ENCODE assay signal across 23 cellular contexts in the genomic region with DNA sequence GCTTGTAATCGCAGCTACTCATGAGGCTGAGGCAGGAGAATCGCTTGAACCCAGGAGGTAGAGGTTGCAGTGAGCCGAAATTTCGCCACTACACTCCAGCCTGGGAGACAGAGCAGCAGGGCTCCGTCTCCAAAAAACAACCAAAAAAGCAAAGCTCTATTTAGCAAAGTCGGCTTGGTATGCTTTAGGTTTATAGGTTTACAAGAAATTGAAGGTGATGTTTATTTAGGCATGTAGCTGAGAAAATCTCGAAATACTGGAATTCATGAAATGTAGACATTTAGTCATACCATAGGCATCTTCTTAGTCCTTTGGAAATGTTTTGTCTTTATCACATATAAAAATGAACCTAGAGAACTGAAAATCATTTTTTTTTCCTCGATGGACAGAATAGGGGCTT.
DNase-seq lines count a peak whose midpoint lies in the region; ATAC-seq and TF ChIP-seq lines count a peak whose summit lies in the region.
"Had no signal": no experiment of that assay in that cellular context is flagged by ENCODE, and none has a peak within 500 bp of the region (broad histone marks: within the 10 kb centered on the region; RNA-seq: fewer than 3 reads in every experiment).

No MANE protein-coding gene starts in this region.

- H3K9me3 Mint-ChIP-seq in CD4-positive, alpha-beta memory T cell, result peaks cover 0 to 6% (median 2%) of the 10 kb centered on the region in 8 donors

- peak overlapping the region; percentile 6 for H3K4me2 ChIP-seq in GM23248 (ENCODE audit: unreplicated experiment)

- H3K4me3 ChIP-seq in GM23248 (no peak overlapping the region), adipocyte (ENCODE audit: low read length) (no peak overlapping the region), fibroblast of pulmonary artery (replicated peaks; ENCODE audit: low read depth, low read length) (no peak overlapping the region)
- no peak overlapping the region for H3K4me3 ChIP-seq in CD4-positive, alpha-beta memory T cell (ENCODE audit: low read length in 2 of 2)
- H3K4me3 ChIP-seq: esophagus muscularis mucosa, prostate gland, spleen, thoracic aorta had no signal

- H3K27me3 Mint-ChIP-seq in CD4-positive, alpha-beta memory T cell, result no peaks in the 10 kb centered on the region
- H3K27me3 Mint-ChIP-seq: activated naive CD4-positive, alpha-beta T cell treated with anti-CD3 and anti-CD28 coated beads, Interleukin-2, amount 50 U/mL, for 24 hours; memory B cell had no signal

- H3K4me3 Mint-ChIP-seq in CD4-positive, alpha-beta memory T cell, result no peak overlapping the region
- H3K4me3 Mint-ChIP-seq: activated CD8-positive, alpha-beta T cell treated with anti-CD3 and anti-CD28 coated beads, Interleukin-2, amount 10 ng/mL, durations not matched to agents 7 days and 5 days; activated naive CD4-positive, alpha-beta T cell treated with anti-CD3 and anti-CD28 coated beads, Interleukin-2, amount 50 U/mL, for 24 hours; activated T-cell treated with anti-CD3 and anti-CD28 coated beads, Interleukin-2, amount 50 U/mL, for 72 hours; memory B cell; natural killer cell; T-helper 1 cell treated with Interleukin-12 subunit alpha and Interleukin-12 subunit beta and Interleukin-4 antibody, amounts not matched to agents 30 μg/mL and 1 μg/mL, for 36 hours had no signal

- peak; percentile 43 for DNase-seq in A172 (ENCODE audit: low spot score)
- DNase-seq in GM23248, result peak; percentile 66
- DNase-seq in adipocyte (ENCODE audit: low read depth), result peak; percentile 72
- DNase-seq in fibroblast of pulmonary artery (ENCODE audit: low read depth), result peak; percentile 36
- no peak for DNase-seq in DMS79 treated with DMSO at 0.1 percent for 48 hours (lab: John Stamatoyannopoulos, UW)
- no peak for DNase-seq in CD4-positive, alpha-beta memory T cell
- no peak for DNase-seq in cortex of kidney (lab: John Stamatoyannopoulos, UW)
- DNase-seq: activated CD8-positive, alpha-beta T cell treated with anti-CD3 and anti-CD28 coated beads, Interleukin-2, amount 10 ng/mL, durations not matched to agents 7 days and 5 days; activated T-cell treated with anti-CD3 and anti-CD28 coated beads, Interleukin-2, amount 50 U/mL, for 72 hours; DND-41; hippocampal formation; KBM-7; natural killer cell; NCI-H1105 treated with DMSO at 0.1 percent for 48 hours; NCI-H524 treated with DMSO at 0.1 percent for 48 hours; spleen had no signal

- H4K20me1 ChIP-seq in GM23248 (ENCODE audit: insufficient read depth), result no peaks in the 10 kb centered on the region

- no peaks in the 10 kb centered on the region for H3K36me3 ChIP-seq in GM23248 (ENCODE audit: low read depth)
- no peaks in the 10 kb centered on the region for H3K36me3 ChIP-seq in adipocyte (ENCODE audit: control insufficient read depth, insufficient read depth, low read length, severe bottlenecking)
- H3K36me3 ChIP-seq in CD4-positive, alpha-beta memory T cell (ENCODE audit: insufficient read depth, low read length), result no peaks in the 10 kb centered on the region
- H3K36me3 ChIP-seq: esophagus muscularis mucosa, prostate gland, spleen, thoracic aorta had no signal

- no peaks in the 10 kb centered on the region for H3K79me2 ChIP-seq in GM23248 (ENCODE audit: insufficient read depth)

- peaks cover 35% of the 10 kb centered on the region for H3F3A ChIP-seq in GM23248 (ENCODE audit: insufficient read depth)

- H3K4me1 ChIP-seq in GM23248 (ENCODE audit: insufficient read depth) (peaks cover 46% of the 10 kb centered on the region), adipocyte (ENCODE audit: control insufficient read depth, insufficient read depth, low read length) (peaks cover 27% of the 10 kb centered on the region)
- no peaks in the 10 kb centered on the region for H3K4me1 ChIP-seq in CD4-positive, alpha-beta memory T cell (ENCODE audit: insufficient read depth, low read length)
- H3K4me1 ChIP-seq: esophagus muscularis mucosa, prostate gland, spleen had no signal

- intact Hi-C loops in CD4-positive, alpha-beta memory T cell (cut with micrococcal nuclease), result no loop called here

- no peaks in the 10 kb centered on the region for H3K36me3 Mint-ChIP-seq in CD4-positive, alpha-beta memory T cell
- H3K36me3 Mint-ChIP-seq: activated naive CD4-positive, alpha-beta T cell treated with anti-CD3 and anti-CD28 coated beads, Interleukin-2, amount 50 U/mL, for 24 hours; memory B cell; natural killer cell had no signal

- in situ Hi-C loops in GM23248 (cut with MboI), result no loop called here

- no peaks in the 10 kb centered on the region for H3K4me1 Mint-ChIP-seq in CD4-positive, alpha-beta memory T cell
- H3K4me1 Mint-ChIP-seq: activated naive CD4-positive, alpha-beta T cell treated with anti-CD3 and anti-CD28 coated beads, Interleukin-2, amount 50 U/mL, for 24 hours; memory B cell; natural killer cell had no signal

- H2AFZ ChIP-seq in GM23248, result no peak overlapping the region

- CTCF ChIA-PET in CD4-positive, alpha-beta memory T cell (lab: Charles Lee; ENCODE audit: partially characterized antibody), result no interaction called here

- 70 to 74% methylated on average over 8 of the region's 8 CpGs for WGBS in GM23248 (ENCODE audit: low coverage in 1 of 2, low lambda C conversion rate in 2 of 2, missing lambda C conversion rate in 2 of 2), 2 experiments

- POLR2A ChIA-PET in CD4-positive, alpha-beta memory T cell (lab: Charles Lee; ENCODE audit: partially characterized antibody), result no interaction called here

- no peaks in the 10 kb centered on the region for H3K9me2 ChIP-seq in GM23248 (ENCODE audit: insufficient read depth)

- no peak for TF ChIP-seq CTCF in fibroblast of pulmonary artery (IDR thresholded peaks at IDR 0.05; ENCODE audit: low read length, missing control alignments)

- no peak overlapping the region for H3K9ac ChIP-seq in GM23248
- no peak overlapping the region for H3K9ac ChIP-seq in adipocyte (ENCODE audit: low read length)

- no peak for ATAC-seq in HG03025 (IDR thresholded peaks at IDR 0.05; ENCODE audit: low FRiP score, unreplicated experiment)
- ATAC-seq: activated CD8-positive, alpha-beta T cell treated with anti-CD3 and anti-CD28 coated beads, Interleukin-2, amount 10 ng/mL, durations not matched to agents 7 days and 5 days; activated T-cell treated with anti-CD3 and anti-CD28 coated beads, Interleukin-2, amount 50 U/mL, for 72 hours; natural killer cell had no signal

- peak overlapping the region; percentile 26 for H3K27ac ChIP-seq in GM23248
- no peak overlapping the region for H3K27ac ChIP-seq in CD4-positive, alpha-beta memory T cell (ENCODE audit: low read depth, low read length)
- H3K27ac ChIP-seq: esophagus muscularis mucosa, prostate gland, spleen, thoracic aorta had no signal

- H3K27me3 ChIP-seq in GM23248 (replicated peaks; ENCODE audit: insufficient read depth) (no peaks in the 10 kb centered on the region), adipocyte (replicated peaks; ENCODE audit: control insufficient read depth, insufficient read depth, low read length) (no peaks in the 10 kb centered on the region)
- H3K27me3 ChIP-seq in CD4-positive, alpha-beta memory T cell (ENCODE audit: insufficient read depth, low read length), result no peaks in the 10 kb centered on the region
- H3K27me3 ChIP-seq: esophagus muscularis mucosa, spleen had no signal

- no peaks in the 10 kb centered on the region for H3K9me3 ChIP-seq in GM23248 (ENCODE audit: low read depth)
- H3K9me3 ChIP-seq in adipocyte (ENCODE audit: control insufficient read depth, low read length), result no peaks in the 10 kb centered on the region
- H3K9me3 ChIP-seq in CD4-positive, alpha-beta memory T cell (ENCODE audit: control insufficient read depth in 1 of 2, low read length in 2 of 2), result no peaks in the 10 kb centered on the region
- H3K9me3 ChIP-seq: esophagus muscularis mucosa, prostate gland, spleen, thoracic aorta had no signal

- no peak overlapping the region for H3K27ac Mint-ChIP-seq in CD4-positive, alpha-beta memory T cell
- H3K27ac Mint-ChIP-seq: activated CD8-positive, alpha-beta T cell treated with anti-CD3 and anti-CD28 coated beads, Interleukin-2, amount 10 ng/mL, durations not matched to agents 7 days and 5 days; activated naive CD4-positive, alpha-beta T cell treated with anti-CD3 and anti-CD28 coated beads, Interleukin-2, amount 50 U/mL, for 24 hours; activated T-cell treated with anti-CD3 and anti-CD28 coated beads, Interleukin-2, amount 50 U/mL, for 72 hours; memory B cell; natural killer cell; T-helper 1 cell treated with Interleukin-12 subunit alpha and Interleukin-12 subunit beta and Interleukin-4 antibody, amounts not matched to agents 30 μg/mL and 1 μg/mL, for 36 hours had no signal

Comparison
In these comparisons a context has a peak if more than half of its experiments do, and no peak if none do; other contexts are left out.
1. DNase-seq: peak in A172 (single experiment), GM23248 (single experiment), adipocyte (single experiment) and fibroblast of pulmonary artery (single experiment); none in DMS79 treated with DMSO at 0.1 percent for 48 hours (single experiment), CD4-positive, alpha-beta memory T cell (0 of 5) and cortex of kidney (single experiment).